ENCODE assay signal across 8 cellular contexts in genomic region chr11:71420455-71421241, GRCh38. TPM values are rescaled to one million over a fixed set of nuclear protein-coding genes. Genes with fewer than 3 reads are reported as not detected.
DNase-seq lines count a peak whose midpoint lies in the region; ATAC-seq and TF ChIP-seq lines count a peak whose summit lies in the region.

No MANE protein-coding gene starts in this region.

- CTCF ChIA-PET in activated CD8-positive, alpha-beta T cell treated with anti-CD3 and anti-CD28 coated beads for 36 hours (lab: Charles Lee): interaction anchor here (1.1 kb wide), 1 partner anchor 32 kb away, joined by 3 read pairs; the partner anchor contains the start of gene NADSYN1

- H3K4me3 ChIP-seq in hepatocyte: no peak overlapping the region
- H3K4me3 ChIP-seq in thoracic aorta: no peak overlapping the region

- no peak for ATAC-seq in activated CD8-positive, alpha-beta T cell treated with anti-CD3 and anti-CD28 coated beads for 36 hours
- ATAC-seq in thoracic aorta (ENCODE audit: insufficient number of reproducible peaks, low FRiP score, low read depth): no peak
- no peak for ATAC-seq in GM21529 (IDR thresholded peaks at IDR 0.05; ENCODE audit: unreplicated experiment)

- H3K4me2 ChIP-seq in hepatocyte: no peak overlapping the region

- H3K9me3 Mint-ChIP-seq in activated CD8-positive, alpha-beta T cell treated with anti-CD3 and anti-CD28 coated beads for 36 hours: no peaks in the 10 kb centered on the region

- no peaks in the 10 kb centered on the region for H3K36me3 Mint-ChIP-seq in activated CD8-positive, alpha-beta T cell treated with anti-CD3 and anti-CD28 coated beads for 36 hours (ENCODE audit: low read depth)

- peak; percentile 81 for TF ChIP-seq CTCF in activated CD8-positive, alpha-beta T cell treated with anti-CD3 and anti-CD28 coated beads for 36 hours (IDR thresholded peaks at IDR 0.05)
- peak; percentile 65 for TF ChIP-seq CTCF in hepatocyte (IDR thresholded peaks at IDR 0.05; ENCODE audit: poor library complexity)
- peak; percentile 40 for TF ChIP-seq CTCF in thoracic aorta (IDR thresholded peaks at IDR 0.05)

- H2AFZ ChIP-seq in hepatocyte: no peak overlapping the region

- H3K9me3 ChIP-seq in hepatocyte (ENCODE audit: low read depth) (no peaks in the 10 kb centered on the region), thoracic aorta (no peaks in the 10 kb centered on the region)

- H3K27ac ChIP-seq in hepatocyte: no peak overlapping the region
- H3K27ac ChIP-seq in thoracic aorta: no peak overlapping the region

- DNase-seq in A172 (ENCODE audit: low spot score) (peak; percentile 47), GDM1 (lab: John Stamatoyannopoulos, UW) (peak; percentile 17), NCI-H1417 treated with DMSO at 0.1 percent for 48 hours (lab: John Stamatoyannopoulos, UW) (peak; percentile 13), hepatocyte (ENCODE audit: low spot score) (peak; percentile 75), thoracic aorta (ENCODE audit: low spot score) (no peak)
- peak; percentile 47 for DNase-seq in activated CD8-positive, alpha-beta T cell treated with anti-CD3 and anti-CD28 coated beads for 36 hours
- DNase-seq in activated CD8-positive, alpha-beta memory T cell treated with anti-CD3 and anti-CD28 coated beads for 24 hours: no peak

- no peaks in the 10 kb centered on the region for H3K79me2 ChIP-seq in hepatocyte

- no peak overlapping the region for H3K27ac Mint-ChIP-seq in activated CD8-positive, alpha-beta T cell treated with anti-CD3 and anti-CD28 coated beads for 36 hours

- H3K4me1 ChIP-seq in hepatocyte (ENCODE audit: insufficient read depth) (no peaks in the 10 kb centered on the region), thoracic aorta (ENCODE audit: control insufficient read depth in 1 of 2, low read depth in 2 of 2) (no peaks in the 10 kb centered on the region)

- H3K36me3 ChIP-seq in hepatocyte (replicated peaks; ENCODE audit: insufficient read depth, low read depth) (no peaks in the 10 kb centered on the region), thoracic aorta (no peaks in the 10 kb centered on the region)

- H3K27me3 Mint-ChIP-seq in activated CD8-positive, alpha-beta T cell treated with anti-CD3 and anti-CD28 coated beads for 36 hours: no peaks in the 10 kb centered on the region

- intact Hi-C loops in activated CD8-positive, alpha-beta T cell treated with anti-CD3 and anti-CD28 coated beads for 36 hours (cut with micrococcal nuclease): no loop called here

- no peak overlapping the region for H3K4me3 Mint-ChIP-seq in activated CD8-positive, alpha-beta T cell treated with anti-CD3 and anti-CD28 coated beads for 36 hours

- 70% methylated on average over 16 of the region's 16 CpGs for WGBS in hepatocyte (ENCODE audit: low lambda C conversion rate, missing lambda C conversion rate)

- POLR2A ChIA-PET in activated CD8-positive, alpha-beta T cell treated with anti-CD3 and anti-CD28 coated beads for 36 hours (lab: Charles Lee): no interaction called here

- H3K27me3 ChIP-seq in hepatocyte (no peaks in the 10 kb centered on the region), thoracic aorta (replicated peaks; ENCODE audit: insufficient read depth) (no peaks in the 10 kb centered on the region)

- H4K20me1 ChIP-seq in hepatocyte (ENCODE audit: insufficient read depth, poor library complexity, severe bottlenecking): no peaks in the 10 kb centered on the region

- peaks cover 1% of the 10 kb centered on the region for H3K4me1 Mint-ChIP-seq in activated CD8-positive, alpha-beta T cell treated with anti-CD3 and anti-CD28 coated beads for 36 hours (ENCODE audit: low read depth)

- H3K9me2 ChIP-seq in hepatocyte (replicated peaks; ENCODE audit: insufficient read depth): no peaks in the 10 kb centered on the region

RNA-seq across cellular contexts. Expression of gene DHCR7, which starts 27.5 kb away (rescaled TPM):
- 43.5 and 82.8 TPM in 2 replicates for total RNA-seq in A172 (2014; rRNA removed; shearing (Covaris generic))
- total RNA-seq in activated CD8-positive, alpha-beta T cell treated with anti-CD3 and anti-CD28 coated beads for 36 hours: 10 to 100 TPM; 66.4 to 68.9 TPM
- total RNA-seq in hepatocyte: 140 and 159 TPM in 2 replicates
- 267 and 303 TPM in 2 replicates for polyA plus RNA-seq in hepatocyte
- total RNA-seq in thoracic aorta: 10 to 100 TPM in 1 of 2 donors, 1 to 10 TPM in 1; 6.6 to 17.6 TPM

RNA-seq across cellular contexts. Expression of gene NADSYN1, which starts 32.4 kb away (rescaled TPM):
- 45.1 and 47.3 TPM in 2 replicates for total RNA-seq in A172 (2014; rRNA removed; shearing (Covaris generic))
- total RNA-seq in activated CD8-positive, alpha-beta T cell treated with anti-CD3 and anti-CD28 coated beads for 36 hours: 100 to 1,000 TPM; 115 to 117 TPM
- total RNA-seq in hepatocyte (42.0 and 49.1 TPM in 2 replicates), thoracic aorta (100 to 1,000 TPM in 1 of 2 donors, 10 to 100 TPM in 1; 68.0 to 112 TPM)
- 43.7 and 68.7 TPM in 2 replicates for polyA plus RNA-seq in hepatocyte

Comparison
In these comparisons a context has a peak if more than half of its experiments do, and no peak if none do; other contexts are left out.
1. DNase-seq: peak in A172 (single experiment), GDM1 (single experiment), NCI-H1417 treated with DMSO at 0.1 percent for 48 hours (single experiment), activated CD8-positive, alpha-beta T cell treated with anti-CD3 and anti-CD28 coated beads for 36 hours (single experiment) and hepatocyte (single experiment); none in thoracic aorta (single experiment) and activated CD8-positive, alpha-beta memory T cell treated with anti-CD3 and anti-CD28 coated beads for 24 hours (single experiment).
2. Peak in every context shown above with its lines, with median percentiles within 50 percentile points of each other: CTCF ChIP-seq.